In the genomic region with DNA sequence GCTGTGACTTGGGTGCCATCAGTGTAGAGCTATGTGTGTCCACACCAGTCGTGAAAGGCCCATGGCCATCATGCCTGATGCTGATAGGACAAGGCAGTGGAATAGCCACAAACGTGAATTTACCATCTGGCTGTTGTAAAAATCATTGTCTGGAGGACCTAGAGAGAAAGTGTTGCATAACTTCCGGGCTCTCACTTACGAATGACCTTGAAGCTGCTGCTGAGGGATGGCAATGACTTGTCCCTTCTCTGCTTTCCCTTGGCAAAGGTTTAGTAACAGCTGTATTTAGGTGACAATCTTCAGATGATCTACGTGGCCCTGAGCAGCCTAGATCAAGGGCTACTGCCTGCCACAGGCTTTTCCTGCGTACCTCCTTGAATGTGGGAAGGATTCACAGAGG, we compare ENCODE assay signal across 14 cellular contexts. TPM values are rescaled to one million over a fixed set of nuclear protein-coding genes. Genes with fewer than 3 reads are reported as not detected.
A peak's percentile ranks its signal among the peaks of the same experiment; 100 is the strongest.
DNase-seq lines count a peak whose midpoint lies in the region; ATAC-seq and TF ChIP-seq lines count a peak whose summit lies in the region.
"Had no signal": no experiment of that assay in that cellular context is flagged by ENCODE, and none has a peak within 500 bp of the region (broad histone marks: within the 10 kb centered on the region; RNA-seq: fewer than 3 reads in every experiment).

No MANE protein-coding gene starts in this region.

- no peak overlapping the region for H3K56ac ChIP-seq in H9 (ENCODE audit: insufficient read length, low read depth, low read length)

- H3K79me1 ChIP-seq in H9 (ENCODE audit: insufficient read depth, low read depth, low read length, poor library complexity, severe bottlenecking): no peaks in the 10 kb centered on the region

- H3K79me2 ChIP-seq in H9 (ENCODE audit: insufficient read depth, low read length): peaks cover 32% of the 10 kb centered on the region; the same call in 1 of the 2 replicates

- H3K27ac Mint-ChIP-seq in H9: peak overlapping the region; percentile 61 to 84 (median 67); a peak in 6 of 7 replicates
- H3K27ac Mint-ChIP-seq: activated naive CD8-positive, alpha-beta T cell treated with anti-CD3 and anti-CD28 coated beads, Interleukin-2, amount 10 ng/mL, durations not matched to agents 7 days and 5 days had no signal

- H2AFZ ChIP-seq in H9 (ENCODE audit: low read length): no peak overlapping the region

- no peak overlapping the region for H2BK20ac ChIP-seq in H9 (ENCODE audit: low read depth, low read length, poor library complexity, severe bottlenecking)

- no peak overlapping the region for H3T11ph ChIP-seq in H9 (ENCODE audit: low read length)

- H3K27me3 ChIP-seq in H9 (ENCODE audit: insufficient read depth, low read length) (no peaks in the 10 kb centered on the region), Peyer's patch (no peaks in the 10 kb centered on the region), gastroesophageal sphincter (no peaks in the 10 kb centered on the region), psoas muscle (ENCODE audit: insufficient read depth in 3 of 3, low read length in 2 of 3) (no peaks in the 10 kb centered on the region), esophagus squamous epithelium (no peaks in the 10 kb centered on the region)

- peaks cover 29 to 54% (median 53%) of the 10 kb centered on the region in 3 experiments; a peak in 6 of 7 replicates for H3K36me3 Mint-ChIP-seq in H9 (ENCODE audit: insufficient read depth in 1 of 3, low read depth in 3 of 3)

- no peak for TF ChIP-seq CTCF in H9 (conservative IDR thresholded peaks at IDR 0.05)
- no peak for TF ChIP-seq CTCF in Peyer's patch (IDR thresholded peaks at IDR 0.05)
- no peak for TF ChIP-seq CTCF in gastroesophageal sphincter (IDR thresholded peaks at IDR 0.05)
- no peak for TF ChIP-seq CTCF in psoas muscle (IDR thresholded peaks at IDR 0.05)
- TF ChIP-seq CTCF in esophagus squamous epithelium (IDR thresholded peaks at IDR 0.05): no peak

- H3K27ac ChIP-seq in H9 (ENCODE audit: insufficient read length, low read depth, low read length) (no peak overlapping the region), Peyer's patch (peak overlapping the region in 3 of 4 donors; percentile 14 to 91 (median 79)), gastroesophageal sphincter (peak overlapping the region; percentile 87 to 96 (median 93)), psoas muscle (peak overlapping the region; percentile 96), esophagus squamous epithelium (peak overlapping the region in 2 of 4 donors; percentile 9 to 10)

- no peak for TF ChIP-seq EP300 in gastroesophageal sphincter (IDR thresholded peaks at IDR 0.05)

- no CpG with 5 or more reads among the region's 6 CpGs for WGBS in H9 (ENCODE audit: extremely low coverage, insufficient read length, low lambda C conversion rate)
- WGBS in gastroesophageal sphincter (ENCODE audit: low coverage in 1 of 2), 2 donors: 11 to 50% methylated on average over 5 of the region's 6 CpGs
- WGBS in psoas muscle, 3 donors: 21 to 33% (median 26%) methylated on average over 6 of the region's 6 CpGs
- 60 to 68% methylated on average over 6 of the region's 6 CpGs for WGBS in esophagus squamous epithelium, 2 donors

- H3K14ac ChIP-seq in H9 (ENCODE audit: insufficient read depth, low read length): no peak overlapping the region

- no peaks in the 10 kb centered on the region; a peak in 1 of 5 replicates for H3K9me3 Mint-ChIP-seq in H9
- H3K9me3 Mint-ChIP-seq: activated naive CD8-positive, alpha-beta T cell treated with anti-CD3 and anti-CD28 coated beads, Interleukin-2, amount 10 ng/mL, durations not matched to agents 7 days and 5 days had no signal

- H2BK12ac ChIP-seq in H9 (ENCODE audit: insufficient read length, low read depth, low read length): no peak overlapping the region

- H3K36me3 ChIP-seq in Peyer's patch: peaks cover 0 to 59% (median 0%) of the 10 kb centered on the region in 3 donors
- H3K36me3 ChIP-seq in gastroesophageal sphincter: peaks cover 5 to 31% of the 10 kb centered on the region in 2 donors
- peaks cover 3 to 89% of the 10 kb centered on the region in 2 donors for H3K36me3 ChIP-seq in psoas muscle (ENCODE audit: insufficient read depth in 1 of 2, low read depth in 1 of 2)
- H3K36me3 ChIP-seq in esophagus squamous epithelium: peaks cover 0 to 56% (median 0%) of the 10 kb centered on the region in 3 donors

- intact Hi-C loops in psoas muscle (cut with DNase I) (loop anchor here (2.0 to 10.0 kb wide), 3 partner anchors 373 to 490 kb away; a partner anchor contains a TSS), esophagus squamous epithelium (cut with DNase I) (no loop called here)

- H2BK120ac ChIP-seq in H9 (ENCODE audit: low read depth, low read length, poor library complexity, severe bottlenecking): no peak overlapping the region

- H4K5ac ChIP-seq in H9 (ENCODE audit: insufficient read length, low read depth, low read length): no peak overlapping the region

- no peak overlapping the region for H3K9ac ChIP-seq in H9 (ENCODE audit: extremely low read depth, insufficient read length, low read length)

- no peak overlapping the region for H3K4me3 Mint-ChIP-seq in H9
- H3K4me3 Mint-ChIP-seq: activated naive CD8-positive, alpha-beta T cell treated with anti-CD3 and anti-CD28 coated beads, Interleukin-2, amount 10 ng/mL, durations not matched to agents 7 days and 5 days had no signal

- no peaks in the 10 kb centered on the region; the same call in 1 of the 2 replicates for H3K27me3 Mint-ChIP-seq in H9 (ENCODE audit: low read depth)
- H3K27me3 Mint-ChIP-seq: activated naive CD8-positive, alpha-beta T cell treated with anti-CD3 and anti-CD28 coated beads, Interleukin-2, amount 10 ng/mL, durations not matched to agents 7 days and 5 days had no signal

- no peak overlapping the region for H2BK15ac ChIP-seq in H9 (ENCODE audit: low read depth, low read length)

- H3K4me3 ChIP-seq in Peyer's patch: peak overlapping the region in 1 of 4 donors; percentile 63
- H3K4me3 ChIP-seq in gastroesophageal sphincter: no peak overlapping the region
- peak overlapping the region; percentile 100 for H3K4me3 ChIP-seq in psoas muscle
- H3K4me3 ChIP-seq in esophagus squamous epithelium: no peak overlapping the region

- no peak for ATAC-seq in gastroesophageal sphincter
- peak; percentile 50 to 71 (median 64) for ATAC-seq in psoas muscle
- no peak for ATAC-seq in GM18861 (IDR thresholded peaks at IDR 0.05; ENCODE audit: unreplicated experiment)

- no peak overlapping the region for H3K23ac ChIP-seq in H9 (ENCODE audit: insufficient read length, low read depth, low read length)

- H4K91ac ChIP-seq in H9 (ENCODE audit: insufficient read length, low read depth, low read length): no peak overlapping the region

- H3K9me3 ChIP-seq in H9 (ENCODE audit: control insufficient read depth, low read depth, low read length) (no peaks in the 10 kb centered on the region), Peyer's patch (no peaks in the 10 kb centered on the region), gastroesophageal sphincter (no peaks in the 10 kb centered on the region), psoas muscle (no peaks in the 10 kb centered on the region), esophagus squamous epithelium (no peaks in the 10 kb centered on the region)

- H3K4me1 ChIP-seq in H9 (ENCODE audit: insufficient read depth, low read length): peaks cover 14% of the 10 kb centered on the region; the same call in 1 of the 2 replicates
- H3K4me1 ChIP-seq in Peyer's patch: peaks cover 0 to 59% (median 7%) of the 10 kb centered on the region in 4 donors
- peaks cover 9 to 97% (median 25%) of the 10 kb centered on the region in 3 donors for H3K4me1 ChIP-seq in gastroesophageal sphincter
- peaks cover 50% of the 10 kb centered on the region for H3K4me1 ChIP-seq in psoas muscle
- H3K4me1 ChIP-seq in esophagus squamous epithelium: peaks cover 26 to 99% (median 47%) of the 10 kb centered on the region in 3 donors

- H2AK5ac ChIP-seq in H9 (ENCODE audit: insufficient read length, low read length): no peak overlapping the region

- H3K23me2 ChIP-seq in H9 (ENCODE audit: insufficient read length, low read depth, low read length, poor library complexity, severe bottlenecking): peaks cover 6% of the 10 kb centered on the region

- TF ChIP-seq POLR2A in Peyer's patch (IDR thresholded peaks at IDR 0.05): no peak
- no peak for TF ChIP-seq POLR2A in gastroesophageal sphincter (IDR thresholded peaks at IDR 0.05)
- no peak for TF ChIP-seq POLR2A in esophagus squamous epithelium (IDR thresholded peaks at IDR 0.05)

- no peak overlapping the region for H2BK5ac ChIP-seq in H9 (ENCODE audit: insufficient read length, low read length)

- H3K4ac ChIP-seq in H9 (ENCODE audit: low read depth, low read length): no peak overlapping the region

- DNase-seq in H9: no peak
- DNase-seq in Peyer's patch: peak in 1 of 3 donors; percentile 57
- peak in 1 of 2 donors; percentile 68 for DNase-seq in psoas muscle
- no peak for DNase-seq in esophagus squamous epithelium (lab: John Stamatoyannopoulos, UW)
- DNase-seq in midbrain (lab: John Stamatoyannopoulos, UW): no peak
- no peak for DNase-seq in NCI-H1436 (lab: John Stamatoyannopoulos, UW)
- DNase-seq: activated CD4-positive, alpha-beta T cell treated with anti-CD3 and anti-CD28 coated beads for 48 hours; activated naive CD8-positive, alpha-beta T cell treated with anti-CD3 and anti-CD28 coated beads, Interleukin-2, amount 10 ng/mL, durations not matched to agents 7 days and 5 days; kidney glomerular epithelial cell; NCI-H1436 treated with DMSO at 0.1 percent for 48 hours; SHP77; stimulated activated CD8-positive, alpha-beta memory T cell treated with anti-CD3 and anti-CD28 coated beads, Interleukin-4, amount 100 ng/mL, for 48 hours had no signal

- no peak overlapping the region for H4K8ac ChIP-seq in H9 (replicated peaks; ENCODE audit: insufficient read length, low read depth, low read length)

- no peak overlapping the region for H3K18ac ChIP-seq in H9 (ENCODE audit: insufficient read length, low read depth, low read length)

- H3K4me1 Mint-ChIP-seq in H9: peaks cover 56 to 64% of the 10 kb centered on the region in 2 experiments

- no peak overlapping the region for H3K4me2 ChIP-seq in H9 (ENCODE audit: insufficient read depth, insufficient read length, low read length)

- no peaks in the 10 kb centered on the region for H4K20me1 ChIP-seq in H9 (ENCODE audit: control insufficient read depth, insufficient read depth, insufficient read length)

RNA-seq across cellular contexts. Expression of a gene that starts 5.8 kb away (rescaled TPM):
- total RNA-seq in H9 (2021): 42.2 and 44.4 TPM in 2 replicates
- total RNA-seq in Peyer's patch: 100 to 1,000 TPM in 3 of 4 donors, 10 to 100 TPM in 1; 70.1 to 659 (median 499) TPM
- 100 to 1,000 TPM in 2 of 4 donors, 10 to 100 TPM in 2; 94.8 to 137 (median 103) TPM for total RNA-seq in gastroesophageal sphincter
- 1,000 to 10,000 TPM in 2 of 4 donors, 100 to 1,000 TPM in 2; 290 to 1,098 (median 779) TPM for total RNA-seq in psoas muscle
- polyA plus RNA-seq in psoas muscle: 100 to 1,000 TPM; 176 to 263 (median 228) TPM
- 100 to 1,000 TPM in 2 of 4 donors, 10 to 100 TPM in 2; 87.0 to 222 (median 153) TPM for total RNA-seq in esophagus squamous epithelium

Comparison
In these comparisons a context has a peak if more than half of its experiments do, and no peak if none do; other contexts are left out.
1. ATAC-seq: peak in psoas muscle (4 of 4); none in gastroesophageal sphincter (single experiment) and GM18861 (single experiment).